Comparison of ENCODE assay signal across 13 cellular contexts in the genomic region with DNA sequence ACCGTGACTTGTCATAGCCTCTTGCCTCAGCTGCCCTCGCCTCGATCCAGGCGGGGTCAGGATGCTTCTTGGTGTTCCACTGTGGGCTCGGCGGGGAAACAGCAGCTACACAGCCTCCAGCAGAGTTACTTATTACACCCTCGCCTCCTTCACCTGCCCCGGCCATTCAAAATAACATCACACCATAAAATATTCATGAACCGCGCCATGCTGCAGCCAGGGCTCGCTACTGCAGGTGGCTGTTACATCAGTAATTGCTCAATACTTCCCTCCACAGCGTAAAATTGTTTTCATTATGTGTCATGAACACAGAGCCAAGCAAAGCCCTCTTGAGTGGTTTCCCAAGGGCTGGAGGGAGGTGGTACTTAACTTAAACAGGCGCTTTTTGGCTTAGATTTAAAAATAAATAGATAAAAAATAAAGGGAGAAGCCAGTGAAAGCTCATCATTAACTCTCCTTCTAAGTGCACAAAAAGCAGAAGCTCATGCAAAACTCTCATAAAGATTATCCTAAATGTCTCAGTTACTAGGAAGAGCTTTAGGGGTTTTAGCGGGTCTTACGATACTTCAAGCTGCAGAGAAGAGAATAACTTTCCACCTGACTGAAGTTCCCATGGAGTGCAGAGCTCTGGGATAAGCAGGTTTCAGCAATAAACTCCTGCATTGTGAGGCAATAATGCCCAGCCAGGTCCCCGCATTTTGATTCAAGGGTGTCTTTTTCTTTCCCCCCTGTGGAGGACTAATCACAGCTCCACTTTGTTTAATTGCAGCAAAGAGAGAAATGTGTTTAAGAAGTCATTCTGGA.
DNase-seq lines count a peak whose midpoint lies in the region; ATAC-seq, FAIRE-seq and TF ChIP-seq lines count a peak whose summit lies in the region.
"Had no signal": no experiment of that assay in that cellular context is flagged by ENCODE, and none has a peak within 500 bp of the region (broad histone marks: within the 10 kb centered on the region; RNA-seq: fewer than 3 reads in every experiment).

No MANE protein-coding gene starts in this region.

- H3K9me3 ChIP-seq in astrocyte (ENCODE audit: insufficient read depth, low read depth, low read length): no peaks in the 10 kb centered on the region
- H3K9me3 ChIP-seq: ovary had no signal

- H3K27me3 Mint-ChIP-seq in astrocyte (ENCODE audit: low read depth, unreplicated experiment) (peaks cover 13% of the 10 kb centered on the region), nephron progenitor cell (ENCODE audit: low read depth, poor library complexity) (no peaks in the 10 kb centered on the region)

- no peaks in the 10 kb centered on the region for H3K79me2 ChIP-seq in astrocyte (ENCODE audit: insufficient read depth, low read length)

- DNase-seq in NCI-H2107 (lab: John Stamatoyannopoulos, UW): peak; percentile 28
- peak; percentile 8 for DNase-seq in astrocyte (ENCODE audit: low read depth)
- DNase-seq in nephron progenitor cell: peak; percentile 8
- no peak for DNase-seq in germinal center (ENCODE audit: low spot score)
- DNase-seq in AML-193 (lab: John Stamatoyannopoulos, UW): no peak
- DNase-seq: activated T-cell treated with anti-CD3 and anti-CD28 coated beads, Interleukin-2, amount 50 U/mL, for 4 hours; DND-41; ovary had no signal

- H3K36me3 Mint-ChIP-seq in astrocyte (ENCODE audit: low read depth, unreplicated experiment): no peaks in the 10 kb centered on the region
- H3K36me3 Mint-ChIP-seq in nephron progenitor cell (ENCODE audit: low read depth): no peaks in the 10 kb centered on the region

- FAIRE-seq in astrocyte (lab: Jason Lieb, UNC): no peak
- FAIRE-seq: colon had no signal

- H3K4me2 ChIP-seq in astrocyte (ENCODE audit: low read length): peak overlapping the region; percentile 39

- TF ChIP-seq CTCF in astrocyte (IDR thresholded peaks at IDR 0.05; ENCODE audit: insufficient read depth, low read depth, low read length): no peak
- no peak for TF ChIP-seq CTCF in nephron progenitor cell (IDR thresholded peaks at IDR 0.05)

- H3K27ac ChIP-seq in astrocyte (ENCODE audit: low read depth, low read length): no peak overlapping the region
- H3K27ac ChIP-seq: ovary had no signal

- H3K4me3 Mint-ChIP-seq in astrocyte (ENCODE audit: unreplicated experiment) (no peak overlapping the region), nephron progenitor cell (peak overlapping the region; percentile 28)
- H3K4me3 Mint-ChIP-seq: activated T-cell treated with anti-CD3 and anti-CD28 coated beads, Interleukin-2, amount 50 U/mL, for 4 hours; T-helper 1 cell treated with Interleukin-12 subunit alpha and Interleukin-12 subunit beta and Interleukin-4 antibody, amounts not matched to agents 30 μg/mL and 1 μg/mL, for 36 hours had no signal

- peak; percentile 70 for ATAC-seq in GM19025 (IDR thresholded peaks at IDR 0.05; ENCODE audit: low read depth, unreplicated experiment)
- ATAC-seq in GM21447 (IDR thresholded peaks at IDR 0.05; ENCODE audit: unreplicated experiment): no peak
- no peak for ATAC-seq in GM21367 (IDR thresholded peaks at IDR 0.05; ENCODE audit: unreplicated experiment)
- ATAC-seq: activated T-cell treated with anti-CD3 and anti-CD28 coated beads, Interleukin-2, amount 50 U/mL, for 4 hours had no signal

- H4K20me1 ChIP-seq in astrocyte (ENCODE audit: insufficient read depth, low read length): no peaks in the 10 kb centered on the region

- H3K4me1 ChIP-seq in astrocyte (ENCODE audit: insufficient read depth, low read length): no peaks in the 10 kb centered on the region

- H3K4me1 Mint-ChIP-seq in astrocyte (ENCODE audit: low read depth, unreplicated experiment) (no peaks in the 10 kb centered on the region), nephron progenitor cell (peaks cover 53% of the 10 kb centered on the region)

- H3K27ac Mint-ChIP-seq in astrocyte (ENCODE audit: unreplicated experiment): no peak overlapping the region
- H3K27ac Mint-ChIP-seq in nephron progenitor cell: no peak overlapping the region
- H3K27ac Mint-ChIP-seq: T-helper 1 cell treated with Interleukin-12 subunit alpha and Interleukin-12 subunit beta and Interleukin-4 antibody, amounts not matched to agents 30 μg/mL and 1 μg/mL, for 36 hours had no signal

- H3K36me3 ChIP-seq in astrocyte (ENCODE audit: insufficient read depth, low read length): no peaks in the 10 kb centered on the region
- H3K36me3 ChIP-seq: ovary had no signal

- no peaks in the 10 kb centered on the region for H3K9me3 Mint-ChIP-seq in astrocyte (ENCODE audit: unreplicated experiment)
- H3K9me3 Mint-ChIP-seq in nephron progenitor cell: no peaks in the 10 kb centered on the region
- H3K9me3 Mint-ChIP-seq: activated T-cell treated with anti-CD3 and anti-CD28 coated beads, Interleukin-2, amount 50 U/mL, for 4 hours; T-helper 1 cell treated with Interleukin-12 subunit alpha and Interleukin-12 subunit beta and Interleukin-4 antibody, amounts not matched to agents 30 μg/mL and 1 μg/mL, for 36 hours had no signal

- H2AFZ ChIP-seq in astrocyte (ENCODE audit: low read depth, low read length): no peak overlapping the region

- H3K4me3 ChIP-seq in astrocyte (ENCODE audit: insufficient read depth, low read depth, low read length): no peak overlapping the region
- H3K4me3 ChIP-seq: ovary had no signal

- H3K27me3 ChIP-seq in astrocyte (ENCODE audit: insufficient read depth, low read length): no peaks in the 10 kb centered on the region
- H3K27me3 ChIP-seq: ovary had no signal

- no peak overlapping the region for H3K9ac ChIP-seq in astrocyte (ENCODE audit: low read length)

Comparison
In these comparisons a context has a peak if more than half of its experiments do, and no peak if none do; other contexts are left out.
1. DNase-seq: peak in NCI-H2107 (single experiment), astrocyte (single experiment) and nephron progenitor cell (single experiment); none in germinal center (single experiment) and AML-193 (0 of 2).